In genomic region chr19:18613589-18614234, GRCh38 we compare ENCODE assay signal across 12 cellular contexts. TPM values are rescaled to one million over a fixed set of nuclear protein-coding genes. Genes with fewer than 3 reads are reported as not detected.
DNase-seq lines count a peak whose midpoint lies in the region; ATAC-seq and TF ChIP-seq lines count a peak whose summit lies in the region.
"Had no signal": no experiment of that assay in that cellular context is flagged by ENCODE, and none has a peak within 500 bp of the region (broad histone marks: within the 10 kb centered on the region; RNA-seq: fewer than 3 reads in every experiment).

No MANE protein-coding gene starts in this region.

- H3K27ac Mint-ChIP-seq in MCF 10A (ENCODE audit: low read depth, unreplicated experiment) (no peak overlapping the region), T-helper 17 cell (no peak overlapping the region)
- H3K27ac Mint-ChIP-seq in stimulated activated memory B cell treated with anti-CD40 and anti-IgM and Interleukin-4, amounts not matched to agents 10 μg/mL and 1 μg/mL and 100 μg/mL, for 72 hours: no peak overlapping the region

- no peak overlapping the region for H2AFZ ChIP-seq in mammary epithelial cell (ENCODE audit: low read depth, low read length)

- H3K4me3 ChIP-seq in mammary epithelial cell (replicated peaks in 1 of 3; ENCODE audit: insufficient read depth in 1 of 3, low read depth in 2 of 3, low read length in 3 of 3): no peak overlapping the region
- peak overlapping the region; percentile 77; the same call in 1 of the 2 replicates for H3K4me3 ChIP-seq in iPS DF 6.9 (ENCODE audit: low read length)

- H3K36me3 ChIP-seq in mammary epithelial cell (ENCODE audit: insufficient read depth, low read length) (no peaks in the 10 kb centered on the region), iPS DF 6.9 (ENCODE audit: control insufficient read depth, insufficient read depth, low read length) (no peaks in the 10 kb centered on the region; the same call in 1 of the 2 replicates)
- H3K36me3 ChIP-seq: brain microvascular endothelial cell, heart right ventricle, suprapubic skin had no signal

- no peak overlapping the region for H3K9ac ChIP-seq in mammary epithelial cell (ENCODE audit: insufficient read depth, low read length)

- no peak for ATAC-seq in T-helper 17 cell
- ATAC-seq in stimulated activated memory B cell treated with anti-CD40 and anti-IgM and Interleukin-4, amounts not matched to agents 10 μg/mL and 1 μg/mL and 100 μg/mL, for 72 hours: peak; percentile 28

- CTCF ChIA-PET in MCF 10A (lab: Yijun Ruan, JAX) (no interaction called here), mammary epithelial cell (lab: Charles Lee; ENCODE audit: low non-redundant PET) (no interaction called here)

- DNase-seq in MCF 10A (ENCODE audit: unreplicated experiment) (no peak), mammary epithelial cell (no peak), T-helper 17 cell (no peak), iPS DF 6.9 (ENCODE audit: low read depth, low spot score) (no peak), hepatic stellate cell (ENCODE audit: low spot score) (no peak), NCI-H187 treated with DMSO at 0.1 percent for 48 hours (lab: John Stamatoyannopoulos, UW) (no peak), SW480 (ENCODE audit: low spot score) (no peak)
- DNase-seq: brain microvascular endothelial cell, heart right ventricle had no signal

- TF ChIP-seq CTCF in MCF 10A (IDR thresholded peaks at IDR 0.05; ENCODE audit: unreplicated experiment) (no peak), mammary epithelial cell (conservative IDR thresholded peaks at IDR 0.05 in 1 of 2, IDR thresholded peaks at IDR 0.05 in 1 of 2; ENCODE audit: extremely low read depth in 1 of 2, insufficient read depth in 1 of 2, low read depth in 1 of 2, low read length in 2 of 2) (no peak)

- H3K4me1 Mint-ChIP-seq in MCF 10A (ENCODE audit: insufficient read depth, unreplicated experiment): peaks cover 6% of the 10 kb centered on the region
- peaks cover 27% of the 10 kb centered on the region for H3K4me1 Mint-ChIP-seq in T-helper 17 cell
- H3K4me1 Mint-ChIP-seq in stimulated activated memory B cell treated with anti-CD40 and anti-IgM and Interleukin-4, amounts not matched to agents 10 μg/mL and 1 μg/mL and 100 μg/mL, for 72 hours: peaks cover 29% of the 10 kb centered on the region

- POLR2A ChIA-PET in MCF 10A (lab: Yijun Ruan, JAX): no interaction called here

- H3K9me3 Mint-ChIP-seq in MCF 10A (ENCODE audit: unreplicated experiment): no peaks in the 10 kb centered on the region
- H3K9me3 Mint-ChIP-seq in stimulated activated memory B cell treated with anti-CD40 and anti-IgM and Interleukin-4, amounts not matched to agents 10 μg/mL and 1 μg/mL and 100 μg/mL, for 72 hours: no peaks in the 10 kb centered on the region

- no peak overlapping the region for H3K4me2 ChIP-seq in mammary epithelial cell (ENCODE audit: insufficient read depth, low read depth, low read length)

- no peaks in the 10 kb centered on the region for H3K79me2 ChIP-seq in mammary epithelial cell (ENCODE audit: insufficient read depth, low read length)

- intact Hi-C loops in MCF 10A (cut with micrococcal nuclease) (no loop called here), mammary epithelial cell (cut with micrococcal nuclease) (no loop called here)

- dilution Hi-C loops in mammary epithelial cell (cut with HindIII; ENCODE audit: low sequenced_read_pairs): no loop called here

- H3K27me3 Mint-ChIP-seq in MCF 10A (ENCODE audit: insufficient read depth, unreplicated experiment): peaks cover 65% of the 10 kb centered on the region
- H3K27me3 Mint-ChIP-seq in T-helper 17 cell: peaks cover 67% of the 10 kb centered on the region
- H3K27me3 Mint-ChIP-seq in stimulated activated memory B cell treated with anti-CD40 and anti-IgM and Interleukin-4, amounts not matched to agents 10 μg/mL and 1 μg/mL and 100 μg/mL, for 72 hours: peaks cover 96% of the 10 kb centered on the region

- no TSS peak for BruUV-seq in MCF 10A (replicated peaks; lab: Mats Ljungman, UMichigan)
- BruUV-seq in mammary epithelial cell (replicated peaks; lab: Mats Ljungman, UMichigan): no TSS peak

- 75% methylated on average over 17 of the region's 23 CpGs for WGBS in mammary epithelial cell (ENCODE audit: low coverage, missing lambda C conversion rate)
- WGBS in iPS DF 6.9 (ENCODE audit: insufficient coverage, insufficient read length): no CpG with 5 or more reads among the region's 23 CpGs

- H4K20me1 ChIP-seq in mammary epithelial cell (ENCODE audit: insufficient read depth, low read length): peaks cover 4% of the 10 kb centered on the region

- H3K27ac ChIP-seq in mammary epithelial cell (ENCODE audit: insufficient read depth, low read depth, low read length) (no peak overlapping the region), iPS DF 6.9 (ENCODE audit: low read length) (no peak overlapping the region)
- H3K27ac ChIP-seq: brain microvascular endothelial cell, C4-2B, heart right ventricle, suprapubic skin had no signal

- H3K4me1 ChIP-seq in mammary epithelial cell (ENCODE audit: insufficient read depth, low read length): peaks cover 14% of the 10 kb centered on the region
- H3K4me1 ChIP-seq in iPS DF 6.9 (ENCODE audit: control insufficient read depth, insufficient read depth, low read length): peaks cover 14% of the 10 kb centered on the region

- H3K4me3 Mint-ChIP-seq in MCF 10A (ENCODE audit: unreplicated experiment): peak overlapping the region; percentile 33
- H3K4me3 Mint-ChIP-seq in T-helper 17 cell: peak overlapping the region; percentile 89
- peak overlapping the region; percentile 60 for H3K4me3 Mint-ChIP-seq in stimulated activated memory B cell treated with anti-CD40 and anti-IgM and Interleukin-4, amounts not matched to agents 10 μg/mL and 1 μg/mL and 100 μg/mL, for 72 hours

- in situ Hi-C loops in mammary epithelial cell (cut with MboI; ENCODE audit: low sequenced_read_pairs in 2 of 2): no loop called here

- H3K36me3 Mint-ChIP-seq in MCF 10A (ENCODE audit: insufficient read depth, unreplicated experiment): no peaks in the 10 kb centered on the region
- peaks cover 14% of the 10 kb centered on the region for H3K36me3 Mint-ChIP-seq in T-helper 17 cell (ENCODE audit: low read depth)
- no peaks in the 10 kb centered on the region for H3K36me3 Mint-ChIP-seq in stimulated activated memory B cell treated with anti-CD40 and anti-IgM and Interleukin-4, amounts not matched to agents 10 μg/mL and 1 μg/mL and 100 μg/mL, for 72 hours

- H3K27me3 ChIP-seq in mammary epithelial cell (ENCODE audit: insufficient read depth, low read length): peaks cover 45% of the 10 kb centered on the region
- H3K27me3 ChIP-seq in iPS DF 6.9 (ENCODE audit: control insufficient read depth, insufficient read depth, low read length): peaks cover 45% of the 10 kb centered on the region

- H3K9me3 ChIP-seq in mammary epithelial cell (replicated peaks; ENCODE audit: insufficient read depth, low read length) (no peaks in the 10 kb centered on the region), T-helper 17 cell (ENCODE audit: control insufficient read depth, low read length, poor library complexity, severe bottlenecking) (no peaks in the 10 kb centered on the region), iPS DF 6.9 (ENCODE audit: control insufficient read depth, insufficient read depth, low read length) (no peaks in the 10 kb centered on the region)
- H3K9me3 ChIP-seq: heart right ventricle, suprapubic skin had no signal

RNA-seq across cellular contexts. Expression of gene TMEM59L, which starts 1.0 kb away (rescaled TPM):
- total RNA-seq in MCF 10A (2022): 0.33 and 0.64 TPM in 2 replicates
- under 1 TPM in 1 of 2 donors, not detected in 1; 0.89 TPM for total RNA-seq in mammary epithelial cell
- polyA plus RNA-seq in mammary epithelial cell: 0.05 TPM
- not detected for polyA minus RNA-seq in mammary epithelial cell
- total RNA-seq in T-helper 17 cell: under 1 TPM in 1 of 2 donors, not detected in 1; 0.29 TPM

RNA-seq across cellular contexts. Expression of gene CRLF1, which starts 7.1 kb away (rescaled TPM):
- total RNA-seq in MCF 10A (2022) (4.3 and 4.8 TPM in 2 replicates), mammary epithelial cell (1 to 10 TPM; 2.3 to 7.1 TPM), T-helper 17 cell (not detected)
- 3.4 TPM for polyA plus RNA-seq in mammary epithelial cell
- 5.9 TPM for polyA minus RNA-seq in mammary epithelial cell

RNA-seq across cellular contexts. Expression of gene KLHL26, which starts 23.1 kb away (rescaled TPM):
- total RNA-seq in MCF 10A (2022) (6.6 and 8.9 TPM in 2 replicates), mammary epithelial cell (1 to 10 TPM; 2.8 to 6.4 TPM), T-helper 17 cell (10 to 100 TPM; 13.0 to 17.9 TPM)
- 2.6 TPM for polyA plus RNA-seq in mammary epithelial cell
- polyA minus RNA-seq in mammary epithelial cell: 2.1 TPM

RNA-seq across cellular contexts. Expression of gene REX1BD, which starts 25.1 kb away (rescaled TPM):
- total RNA-seq in MCF 10A (2022): 29.6 and 49.3 TPM in 2 replicates
- 10 to 100 TPM; 30.0 to 59.0 TPM for total RNA-seq in mammary epithelial cell
- polyA plus RNA-seq in mammary epithelial cell: 49.0 TPM
- polyA minus RNA-seq in mammary epithelial cell: 4.3 TPM
- 10 to 100 TPM; 89.1 to 97.1 TPM for total RNA-seq in T-helper 17 cell

RNA-seq across cellular contexts. Expression of gene UBA52, which starts 42.1 kb away (rescaled TPM):
- total RNA-seq in MCF 10A (2022): 1,330 and 1,392 TPM in 2 replicates
- 1,000 to 10,000 TPM in 1 of 2 donors, 100 to 1,000 TPM in 1; 698 to 1,133 TPM for total RNA-seq in mammary epithelial cell
- polyA plus RNA-seq in mammary epithelial cell: 2,157 TPM
- polyA minus RNA-seq in mammary epithelial cell: 1,457 TPM
- total RNA-seq in T-helper 17 cell: 1,000 to 10,000 TPM; 1,880 to 1,939 TPM

Comparison
In these comparisons a context has a peak if more than half of its experiments do, and no peak if none do; other contexts are left out.
1. H3K4me3 Mint-ChIP-seq: peak in every context shown above with its lines; median percentile 89 in T-helper 17 cell; 60 in stimulated activated memory B cell treated with anti-CD40 and anti-IgM and Interleukin-4, amounts not matched to agents 10 μg/mL and 1 μg/mL and 100 μg/mL, for 72 hours; 33 in MCF 10A.